In the genomic region with DNA sequence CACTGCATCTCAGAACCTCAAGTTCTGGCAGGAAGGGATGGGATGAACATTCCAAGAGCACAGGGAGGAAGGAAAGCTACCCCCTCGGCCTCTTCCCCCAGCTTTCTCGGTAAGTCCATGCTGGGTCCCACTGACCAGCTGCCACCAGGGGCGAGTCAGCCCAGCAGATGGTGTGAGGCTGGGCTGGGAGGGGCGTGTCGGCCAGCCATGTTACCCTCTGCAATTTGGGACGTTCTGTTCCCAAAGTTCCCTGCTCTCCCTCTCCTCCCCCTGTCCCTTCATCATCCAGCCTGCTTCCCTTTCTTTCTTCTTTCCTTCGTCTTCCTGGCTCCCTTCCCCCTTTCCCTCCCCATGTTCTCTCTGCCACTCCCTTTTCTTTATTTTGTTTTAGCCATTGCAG, we compare ENCODE assay signal across 15 cellular contexts.
A peak's percentile ranks its signal among the peaks of the same experiment; 100 is the strongest.
DNase-seq lines count a peak whose midpoint lies in the region; ATAC-seq and TF ChIP-seq lines count a peak whose summit lies in the region.
"Had no signal": no experiment of that assay in that cellular context is flagged by ENCODE, and none has a peak within 500 bp of the region (broad histone marks: within the 10 kb centered on the region; RNA-seq: fewer than 3 reads in every experiment).

No MANE protein-coding gene starts in this region.

- ATAC-seq in Right ventricle myocardium superior (ENCODE audit: poor library complexity), result peak; percentile 21
- ATAC-seq in GM21381 (IDR thresholded peaks at IDR 0.05; ENCODE audit: unreplicated experiment), result no peak
- ATAC-seq in HG03175 (IDR thresholded peaks at IDR 0.05; ENCODE audit: unreplicated experiment), result no peak
- no peak for ATAC-seq in HG03432 (IDR thresholded peaks at IDR 0.05; ENCODE audit: unreplicated experiment)

- H3K27me3 Mint-ChIP-seq in endodermal cell (ENCODE audit: insufficient read depth) (peaks cover 3% of the 10 kb centered on the region), nephron (ENCODE audit: low read depth) (peaks cover 4% of the 10 kb centered on the region)

- H3K9me3 ChIP-seq in right atrium auricular region (no peaks in the 10 kb centered on the region), endodermal cell (ENCODE audit: control insufficient read depth, low read length) (no peaks in the 10 kb centered on the region)
- H3K9me3 ChIP-seq: SJCRH30 had no signal

- no peak for DNase-seq in Right ventricle myocardium superior
- no peak for DNase-seq in right atrium auricular region (ENCODE audit: low spot score)
- no peak for DNase-seq in endodermal cell
- no peak for DNase-seq in mesenteric fat pad (ENCODE audit: low spot score)
- DNase-seq: DMS53, MM.1S, NCI-H1105, NCI-H1694 treated with DMSO at 0.1 percent for 48 hours, NCI-H748 treated with DMSO at 0.1 percent for 48 hours had no signal

- H3K9ac ChIP-seq in endodermal cell (ENCODE audit: extremely low read depth, low read length, poor library complexity, severe bottlenecking), result no peak overlapping the region

- H3K36me3 Mint-ChIP-seq in endodermal cell (ENCODE audit: low read depth), result no peaks in the 10 kb centered on the region
- no peaks in the 10 kb centered on the region for H3K36me3 Mint-ChIP-seq in nephron (ENCODE audit: low read depth)

- H3K27ac ChIP-seq in right atrium auricular region (no peak overlapping the region), endodermal cell (ENCODE audit: low read depth, low read length) (no peak overlapping the region)
- H3K27ac ChIP-seq: C4-2B, SJCRH30 had no signal

- H3K4me1 Mint-ChIP-seq in endodermal cell (peaks cover 5% of the 10 kb centered on the region), nephron (peaks cover 26% of the 10 kb centered on the region)

- no peak overlapping the region for H3K27ac Mint-ChIP-seq in endodermal cell
- H3K27ac Mint-ChIP-seq in nephron, result peak overlapping the region in 2 of 3 experiments; percentile 17 to 38

- WGBS in endodermal cell (ENCODE audit: insufficient coverage in 1 of 2, insufficient read length in 1 of 2), 2 experiments, result 83 to 93% methylated on average over 4 to 7 of the region's 7 CpGs

- no peak for TF ChIP-seq CTCF in right atrium auricular region (IDR thresholded peaks at IDR 0.05)
- peak; percentile 38 for TF ChIP-seq CTCF in endodermal cell (conservative IDR thresholded peaks at IDR 0.05)
- no peak for TF ChIP-seq CTCF in nephron (IDR thresholded peaks at IDR 0.05; ENCODE audit: unreplicated experiment in 3 of 3)

- no peaks in the 10 kb centered on the region for H3K27me3 ChIP-seq in right atrium auricular region
- H3K27me3 ChIP-seq in endodermal cell (ENCODE audit: control insufficient read depth, insufficient read depth, low read length, poor library complexity, severe bottlenecking), result no peaks in the 10 kb centered on the region
- H3K27me3 ChIP-seq: SJCRH30 had no signal

- H3K36me3 ChIP-seq in right atrium auricular region (no peaks in the 10 kb centered on the region), endodermal cell (ENCODE audit: control insufficient read depth, insufficient read depth, low read length) (no peaks in the 10 kb centered on the region)
- H3K36me3 ChIP-seq: SJCRH30 had no signal

- H3K4me1 ChIP-seq in right atrium auricular region (peaks cover 0 to 14% of the 10 kb centered on the region in 2 donors), endodermal cell (ENCODE audit: control insufficient read depth, insufficient read depth, low read length) (peaks cover 2% of the 10 kb centered on the region)
- H3K4me1 ChIP-seq: SJCRH30 had no signal

- H3K9me3 Mint-ChIP-seq in endodermal cell, result no peaks in the 10 kb centered on the region
- H3K9me3 Mint-ChIP-seq in nephron, result no peaks in the 10 kb centered on the region

- H3K4me3 Mint-ChIP-seq in endodermal cell (no peak overlapping the region), nephron (no peak overlapping the region)

- H3K4me3 ChIP-seq in right atrium auricular region (no peak overlapping the region), endodermal cell (ENCODE audit: low read length) (no peak overlapping the region)
- H3K4me3 ChIP-seq: SJCRH30 had no signal

- intact Hi-C loops in Right ventricle myocardium superior (cut with DNase I), result no loop called here
